Comparison of ENCODE assay signal across 8 cellular contexts in genomic region chr6:105733556-105734162, GRCh38.
A peak's percentile ranks its signal among the peaks of the same experiment; 100 is the strongest.
DNase-seq lines count a peak whose midpoint lies in the region; ATAC-seq and TF ChIP-seq lines count a peak whose summit lies in the region.

No MANE protein-coding gene starts in this region.

- no peak overlapping the region for H2BK5ac ChIP-seq in H9 (ENCODE audit: insufficient read length, low read length)

- H4K5ac ChIP-seq in H9 (ENCODE audit: insufficient read length, low read depth, low read length), result no peak overlapping the region

- H2BK15ac ChIP-seq in H9 (ENCODE audit: low read depth, low read length), result no peak overlapping the region

- H3K18ac ChIP-seq in H9 (ENCODE audit: insufficient read length, low read depth, low read length), result no peak overlapping the region

- H4K8ac ChIP-seq in H9 (replicated peaks; ENCODE audit: insufficient read length, low read depth, low read length), result no peak overlapping the region

- DNase-seq in AML-193 (lab: John Stamatoyannopoulos, UW) (peak; percentile 57 to 76), H9 (no peak), SK-MEL-5 (ENCODE audit: low read depth, low spot score) (peak; percentile 56), glomerular endothelial cell (ENCODE audit: extremely low read depth, low read depth, low spot score) (peak; percentile 12), NCI-H128 (lab: John Stamatoyannopoulos, UW; ENCODE audit: unreplicated experiment) (no peak), lower leg skin (ENCODE audit: low spot score in 2 of 2) (no peak)
- no peak for DNase-seq in stimulated activated naive CD4-positive, alpha-beta T cell treated with Interleukin-2 at 50 U/mL for 16 hours (lab: John Stamatoyannopoulos, UW)

- H3K14ac ChIP-seq in H9 (ENCODE audit: insufficient read depth, low read length), result no peak overlapping the region

- no peaks in the 10 kb centered on the region; the same call in 1 of the 2 replicates for H3K27me3 Mint-ChIP-seq in H9 (ENCODE audit: low read depth)

- no peak overlapping the region for H3K4me3 ChIP-seq in lower leg skin (ENCODE audit: low read depth, poor library complexity, severe bottlenecking)

- H3K27ac Mint-ChIP-seq in H9, result no peak overlapping the region

- H3K4me2 ChIP-seq in H9 (ENCODE audit: insufficient read depth, insufficient read length, low read length), result no peak overlapping the region

- no peak overlapping the region for H2AK5ac ChIP-seq in H9 (ENCODE audit: insufficient read length, low read length)

- in situ Hi-C loops in SK-MEL-5 (cut with HindIII; ENCODE audit: low pct_unique_long_range_greater_than_20kb, low sequenced_read_pairs), result no loop called here

- H3T11ph ChIP-seq in H9 (ENCODE audit: low read length), result no peak overlapping the region

- H3K79me1 ChIP-seq in H9 (ENCODE audit: insufficient read depth, low read depth, low read length, poor library complexity, severe bottlenecking), result no peaks in the 10 kb centered on the region

- no peak overlapping the region for H2BK20ac ChIP-seq in H9 (ENCODE audit: low read depth, low read length, poor library complexity, severe bottlenecking)

- no peak overlapping the region for H3K27ac ChIP-seq in H9 (ENCODE audit: insufficient read length, low read depth, low read length)

- H3K56ac ChIP-seq in H9 (ENCODE audit: insufficient read length, low read depth, low read length), result no peak overlapping the region

- H3K9me3 Mint-ChIP-seq in H9, result peaks cover 4 to 8% of the 10 kb centered on the region in 2 experiments; a peak in 3 of 5 replicates

- H3K79me2 ChIP-seq in H9 (ENCODE audit: insufficient read depth, low read length), result no peaks in the 10 kb centered on the region

- TF ChIP-seq POLR2A in lower leg skin (IDR thresholded peaks at IDR 0.05), result no peak

- H4K91ac ChIP-seq in H9 (ENCODE audit: insufficient read length, low read depth, low read length), result no peak overlapping the region

- no peak overlapping the region for H2BK120ac ChIP-seq in H9 (ENCODE audit: low read depth, low read length, poor library complexity, severe bottlenecking)

- no peak for ATAC-seq in HG03342 (IDR thresholded peaks at IDR 0.05; ENCODE audit: unreplicated experiment)

- no peak overlapping the region for H3K23ac ChIP-seq in H9 (ENCODE audit: insufficient read length, low read depth, low read length)

- WGBS in H9 (ENCODE audit: extremely low coverage, insufficient read length, low lambda C conversion rate), result no CpG with 5 or more reads among the region's 4 CpGs
- WGBS in lower leg skin, 2 donors, result 64 to 70% methylated on average over 4 of the region's 4 CpGs

- H3K23me2 ChIP-seq in H9 (ENCODE audit: insufficient read length, low read depth, low read length, poor library complexity, severe bottlenecking), result no peaks in the 10 kb centered on the region

- no peak overlapping the region for H3K4ac ChIP-seq in H9 (ENCODE audit: low read depth, low read length)

- no peaks in the 10 kb centered on the region for H3K4me1 ChIP-seq in H9 (ENCODE audit: insufficient read depth, low read length)

- no peaks in the 10 kb centered on the region for H4K20me1 ChIP-seq in H9 (ENCODE audit: control insufficient read depth, insufficient read depth, insufficient read length)

- H3K27me3 ChIP-seq in H9 (ENCODE audit: insufficient read depth, low read length), result no peaks in the 10 kb centered on the region

- no peak overlapping the region for H2AFZ ChIP-seq in H9 (ENCODE audit: low read length)

- no peaks in the 10 kb centered on the region for H3K4me1 Mint-ChIP-seq in H9

- no peak overlapping the region for H3K4me3 Mint-ChIP-seq in H9

- TF ChIP-seq CTCF in H9 (conservative IDR thresholded peaks at IDR 0.05), result peak; percentile 85
- peak in 1 of 3 donors; percentile 12 for TF ChIP-seq CTCF in lower leg skin (IDR thresholded peaks at IDR 0.05)

- peaks cover 0 to 7% (median 0%) of the 10 kb centered on the region in 3 experiments; a peak in 2 of 7 replicates for H3K36me3 Mint-ChIP-seq in H9 (ENCODE audit: insufficient read depth in 1 of 3, low read depth in 3 of 3)

- no peak overlapping the region for H3K9ac ChIP-seq in H9 (ENCODE audit: extremely low read depth, insufficient read length, low read length)

- H2BK12ac ChIP-seq in H9 (ENCODE audit: insufficient read length, low read depth, low read length), result no peak overlapping the region

- no peaks in the 10 kb centered on the region for H3K9me3 ChIP-seq in H9 (ENCODE audit: control insufficient read depth, low read depth, low read length)

- intact Hi-C loops in lower leg skin (cut with DNase I; ENCODE audit: low total_unique reads), result loop anchor here (10.0 kb wide), 1 partner anchor 491 kb away; no protein-coding TSS in a partner anchor

Comparison
In these comparisons a context has a peak if more than half of its experiments do, and no peak if none do; other contexts are left out.
1. DNase-seq: peak in AML-193 (2 of 2), SK-MEL-5 (single experiment) and glomerular endothelial cell (single experiment); none in H9 (single experiment), NCI-H128 (single experiment), stimulated activated naive CD4-positive, alpha-beta T cell treated with Interleukin-2 at 50 U/mL for 16 hours (single experiment) and lower leg skin (0 of 2).